ENCODE assay signal across 8 cellular contexts in genomic region chr1:43978264-43978550, GRCh38. TPM values are rescaled to one million over a fixed set of nuclear protein-coding genes. Genes with fewer than 3 reads are reported as not detected.
DNase-seq lines count a peak whose midpoint lies in the region; ATAC-seq and TF ChIP-seq lines count a peak whose summit lies in the region.

No MANE protein-coding gene starts in this region.

- H3K79me2 ChIP-seq in MM.1S (ENCODE audit: low read length) (peaks cover 51% of the 10 kb centered on the region), neural cell (replicated peaks; ENCODE audit: insufficient read depth, low read length) (peaks cover 40% of the 10 kb centered on the region)

- peaks cover 4% of the 10 kb centered on the region; the same call in 1 of the 2 replicates for H4K20me1 ChIP-seq in MM.1S (ENCODE audit: insufficient read depth, low read length)
- H4K20me1 ChIP-seq in neural cell (ENCODE audit: insufficient read depth), result peaks cover 3% of the 10 kb centered on the region

- H3K4me2 ChIP-seq in MM.1S (ENCODE audit: low read depth, low read length) (peak overlapping the region; percentile 99), neural cell (ENCODE audit: low read length) (peak overlapping the region; percentile 82)

- H3K9me3 ChIP-seq in CD4-positive, alpha-beta T cell (ENCODE audit: control insufficient read depth, low read length), result no peaks in the 10 kb centered on the region
- H3K9me3 ChIP-seq in MM.1S (replicated peaks; ENCODE audit: insufficient read depth, low read length), result no peaks in the 10 kb centered on the region
- no peaks in the 10 kb centered on the region for H3K9me3 ChIP-seq in neural cell (ENCODE audit: low read length)

- peaks cover 13% of the 10 kb centered on the region for H3K27me3 Mint-ChIP-seq in CD4-positive, alpha-beta T cell
- no peaks in the 10 kb centered on the region for H3K27me3 Mint-ChIP-seq in central memory CD8-positive, alpha-beta T cell

- no peak for TF ChIP-seq CTCF in CD4-positive, alpha-beta T cell (IDR thresholded peaks at IDR 0.05)
- TF ChIP-seq CTCF in MM.1S (IDR thresholded peaks at IDR 0.05; ENCODE audit: low read length) (no peak), neural cell (IDR thresholded peaks at IDR 0.05; ENCODE audit: poor library complexity, severe bottlenecking) (no peak)

- H3K9me2 ChIP-seq in MM.1S (replicated peaks; ENCODE audit: insufficient read depth, low read length), result no peaks in the 10 kb centered on the region
- no peaks in the 10 kb centered on the region for H3K9me2 ChIP-seq in neural cell (ENCODE audit: insufficient read depth, low read length)

- no peak overlapping the region; the same call in 1 of the 2 replicates for H3K9ac ChIP-seq in MM.1S (ENCODE audit: low read length)
- H3K9ac ChIP-seq in neural cell (ENCODE audit: low read length), result peak overlapping the region; percentile 76

- POLR2A ChIA-PET in CD4-positive, alpha-beta T cell (lab: Charles Lee), result interaction anchor here (0.9 kb wide), 1 partner anchor 31 kb away, joined by 3 read pairs; no protein-coding TSS in a partner anchor

- no peak overlapping the region for H3K27ac Mint-ChIP-seq in CD4-positive, alpha-beta T cell
- H3K27ac Mint-ChIP-seq in central memory CD8-positive, alpha-beta T cell (ENCODE audit: low read depth), result no peak overlapping the region

- no peak overlapping the region for H3K27ac ChIP-seq in CD4-positive, alpha-beta T cell (ENCODE audit: low read depth, low read length)
- H3K27ac ChIP-seq in MM.1S (ENCODE audit: low read length) (no peak overlapping the region), neural cell (ENCODE audit: low read length) (no peak overlapping the region)

- ATAC-seq in CD4-positive, alpha-beta T cell (ENCODE audit: poor library complexity), result no peak
- ATAC-seq in central memory CD8-positive, alpha-beta T cell (replicated peaks; ENCODE audit: extremely low read depth, poor library complexity, severe bottlenecking), result no peak
- no peak for ATAC-seq in HG02852 (IDR thresholded peaks at IDR 0.05; ENCODE audit: unreplicated experiment)
- no peak for ATAC-seq in HG02588 (IDR thresholded peaks at IDR 0.05; ENCODE audit: unreplicated experiment)

- H3K36me3 ChIP-seq in MM.1S (replicated peaks; ENCODE audit: insufficient read depth, low read length), result 0 out of 2 replicates have a peak, but pooled peaks cover 3% of the 10 kb centered on the region
- H3K36me3 ChIP-seq in neural cell (ENCODE audit: insufficient read depth, low read length), result no peaks in the 10 kb centered on the region

- H3K4me3 ChIP-seq in MM.1S (ENCODE audit: low read length), result peak overlapping the region; percentile 75; the same call in 1 of the 2 replicates
- peak overlapping the region; percentile 79 for H3K4me3 ChIP-seq in neural cell (ENCODE audit: low read length)

- DNase-seq in CD4-positive, alpha-beta T cell, result no peak
- DNase-seq in MM.1S, result no peak
- DNase-seq in central memory CD8-positive, alpha-beta T cell (ENCODE audit: low spot score in 2 of 2), result no peak
- no peak for DNase-seq in SKM-1 (lab: John Stamatoyannopoulos, UW; ENCODE audit: unreplicated experiment)
- DNase-seq in stimulated activated CD4-positive, alpha-beta T cell treated with anti-CD3 and anti-CD28 coated beads, Interleukin-4, amount 100 ng/mL, for 4 hours, result no peak

- peaks cover 33% of the 10 kb centered on the region for H3K4me1 ChIP-seq in MM.1S (ENCODE audit: low read length)

- peaks cover 5% of the 10 kb centered on the region for H3K27me3 ChIP-seq in CD4-positive, alpha-beta T cell (ENCODE audit: control insufficient read depth, insufficient read depth, low read length)
- no peaks in the 10 kb centered on the region for H3K27me3 ChIP-seq in MM.1S (replicated peaks; ENCODE audit: insufficient read depth, low read length)
- H3K27me3 ChIP-seq in neural cell (ENCODE audit: insufficient read depth, low read depth, low read length), result no peaks in the 10 kb centered on the region

- H2AFZ ChIP-seq in MM.1S (ENCODE audit: low read length), result no peak overlapping the region
- no peak overlapping the region for H2AFZ ChIP-seq in neural cell (ENCODE audit: low read depth, low read length)

- intact Hi-C loops in CD4-positive, alpha-beta T cell (cut with DNase I, micrococcal nuclease), result loop anchor here in 1 of 2 experiments (5.0 to 10.0 kb wide), 5 partner anchors 377 to 1211 kb away; partner anchors contain the start of genes C1orf50, CDC20, CFAP57 and EBNA1BP2

- H3K4me3 Mint-ChIP-seq in CD4-positive, alpha-beta T cell, result peak overlapping the region; percentile 96
- H3K4me3 Mint-ChIP-seq in central memory CD8-positive, alpha-beta T cell, result peak overlapping the region; percentile 89

- peaks cover 27% of the 10 kb centered on the region for H3F3A ChIP-seq in MM.1S (ENCODE audit: insufficient read depth, low read length)
- H3F3A ChIP-seq in neural cell (ENCODE audit: insufficient read depth, low read length, poor library complexity, severe bottlenecking), result no peaks in the 10 kb centered on the region

- H3K36me3 Mint-ChIP-seq in CD4-positive, alpha-beta T cell (ENCODE audit: low read depth), result peaks cover 50% of the 10 kb centered on the region
- peaks cover 12% of the 10 kb centered on the region for H3K36me3 Mint-ChIP-seq in central memory CD8-positive, alpha-beta T cell (ENCODE audit: insufficient read depth)

- CTCF ChIA-PET in CD4-positive, alpha-beta T cell (lab: Charles Lee), result no interaction called here

- no peak for TF ChIP-seq EP300 in neural cell (conservative IDR thresholded peaks at IDR 0.05; ENCODE audit: poor library complexity, severe bottlenecking)

- TF ChIP-seq RAD21 in neural cell (conservative IDR thresholded peaks at IDR 0.05), result no peak

- H3K4me1 Mint-ChIP-seq in CD4-positive, alpha-beta T cell (ENCODE audit: low read depth), result peaks cover 53% of the 10 kb centered on the region
- peaks cover 38% of the 10 kb centered on the region for H3K4me1 Mint-ChIP-seq in central memory CD8-positive, alpha-beta T cell

- no peaks in the 10 kb centered on the region for H3K9me3 Mint-ChIP-seq in CD4-positive, alpha-beta T cell
- no peaks in the 10 kb centered on the region for H3K9me3 Mint-ChIP-seq in central memory CD8-positive, alpha-beta T cell

TF ChIP-seq in neural cell, 6 proteins besides CTCF, POLR2A, EP300 and RAD21:
- no peak for TF ChIP-seq MXI1 (conservative IDR thresholded peaks at IDR 0.05; ENCODE audit: poor library complexity, severe bottlenecking)
- no peak for TF ChIP-seq EZH2 (IDR thresholded peaks at IDR 0.05; ENCODE audit: borderline replicate concordance, insufficient read depth, low read length, poor library complexity, severe bottlenecking)
- no peak for TF ChIP-seq POLR2AphosphoS5 (IDR thresholded peaks at IDR 0.05)
- TF ChIP-seq REST (IDR thresholded peaks at IDR 0.05; ENCODE audit: borderline replicate concordance), result no peak
- TF ChIP-seq SMC3 (conservative IDR thresholded peaks at IDR 0.05; ENCODE audit: poor library complexity), result no peak
- TF ChIP-seq TAF1 (IDR thresholded peaks at IDR 0.05; ENCODE audit: low read depth), result no peak

RNA-seq across cellular contexts. Expression of gene B4GALT2, which starts 0.8 kb away (rescaled TPM):
- total RNA-seq in CD4-positive, alpha-beta T cell, result under 1 TPM; 0.22 to 0.34 TPM
- polyA plus RNA-seq in neural cell, result 129 and 147 TPM in 2 replicates
- 117 and 141 TPM in 2 replicates for polyA minus RNA-seq in neural cell

RNA-seq across cellular contexts. Expression of gene ATP6V0B, which starts 3.4 kb away (rescaled TPM):
- 10 to 100 TPM; 42.9 to 47.0 TPM for total RNA-seq in CD4-positive, alpha-beta T cell
- polyA plus RNA-seq in neural cell, result 580 and 705 TPM in 2 replicates
- polyA minus RNA-seq in neural cell, result 239 and 250 TPM in 2 replicates

RNA-seq across cellular contexts. Expression of gene DPH2, which starts 8.4 kb away (rescaled TPM):
- total RNA-seq in CD4-positive, alpha-beta T cell, result 10 to 100 TPM; 10.3 to 12.0 TPM
- 26.0 and 29.2 TPM in 2 replicates for polyA plus RNA-seq in neural cell
- polyA minus RNA-seq in neural cell, result 13.1 and 16.3 TPM in 2 replicates

RNA-seq across cellular contexts. Expression of gene CCDC24, which starts 13.2 kb away (rescaled TPM):
- total RNA-seq in CD4-positive, alpha-beta T cell, result 1 to 10 TPM in 1 of 2 experiments, under 1 TPM in 1; 0.98 to 1.4 TPM
- polyA plus RNA-seq in neural cell, result 16.3 and 16.5 TPM in 2 replicates
- 3.2 and 4.2 TPM in 2 replicates for polyA minus RNA-seq in neural cell

RNA-seq across cellular contexts. Expression of gene IPO13, which starts 31.5 kb away (rescaled TPM):
- 1 to 10 TPM; 6.3 to 7.4 TPM for total RNA-seq in CD4-positive, alpha-beta T cell
- 29.8 and 38.4 TPM in 2 replicates for polyA plus RNA-seq in neural cell
- 36.6 and 39.0 TPM in 2 replicates for polyA minus RNA-seq in neural cell
